12 cellular contexts compared by ENCODE assay signal in the genomic region with DNA sequence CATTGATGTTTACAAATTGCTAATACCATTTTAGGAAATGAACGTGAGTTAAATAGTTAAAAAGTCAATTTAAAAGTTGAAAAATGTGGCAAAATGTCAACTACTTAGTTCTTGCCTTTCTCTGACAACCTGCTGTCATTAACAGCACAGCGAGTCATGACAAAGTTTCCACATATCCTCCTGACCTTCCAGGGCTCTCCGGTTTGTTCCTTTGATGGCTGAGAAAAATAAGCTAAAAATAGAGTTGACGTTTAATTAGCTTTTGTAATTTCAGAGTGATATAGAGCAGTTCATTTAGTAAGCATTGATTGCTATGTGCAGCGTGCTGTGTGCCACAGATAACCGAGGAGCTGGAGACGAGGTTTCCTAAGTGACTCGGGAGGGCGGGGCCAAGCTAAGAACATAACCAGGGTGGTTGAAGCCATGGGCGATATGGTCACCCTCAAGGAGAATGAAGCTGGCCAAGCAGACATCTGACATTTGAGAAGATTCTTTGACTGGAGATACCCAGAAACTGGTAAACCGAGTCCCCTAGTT.
"Had no signal": no experiment of that assay in that cellular context is flagged by ENCODE, and none has a peak within 500 bp of the region (broad histone marks: within the 10 kb centered on the region; RNA-seq: fewer than 3 reads in every experiment).

No MANE protein-coding gene starts in this region.

- H3K27me3 Mint-ChIP-seq: stimulated activated naive CD8-positive, alpha-beta T cell treated with anti-CD3 and anti-CD28 coated beads, Interleukin-15, amount 100 ng/mL, for 72 hours had no signal

- H3K9me3 ChIP-seq: testis had no signal

- H3K27ac Mint-ChIP-seq: activated naive CD4-positive, alpha-beta T cell treated with anti-CD3 and anti-CD28 coated beads, Interleukin-2, amount 50 U/mL, for 72 hours had no signal

- H3K4me3 ChIP-seq: dorsolateral prefrontal cortex, testis had no signal

- ATAC-seq: activated naive CD4-positive, alpha-beta T cell treated with anti-CD3 and anti-CD28 coated beads, Interleukin-2, amount 50 U/mL, for 72 hours; foreskin keratinocyte; stimulated activated naive CD8-positive, alpha-beta T cell treated with anti-CD3 and anti-CD28 coated beads, Interleukin-15, amount 100 ng/mL, for 72 hours had no signal

- H3K4me1 Mint-ChIP-seq: nephron progenitor cell had no signal

- H3K4me3 Mint-ChIP-seq: nephron progenitor cell; stimulated activated naive CD8-positive, alpha-beta T cell treated with anti-CD3 and anti-CD28 coated beads, Interleukin-15, amount 100 ng/mL, for 72 hours had no signal

- H3K4me1 ChIP-seq: foreskin keratinocyte, testis had no signal

- H3K27me3 ChIP-seq: brain microvascular endothelial cell, dorsolateral prefrontal cortex, foreskin keratinocyte, testis had no signal

- DNase-seq: activated CD4-positive, alpha-beta T cell treated with anti-CD3 and anti-CD28 coated beads for 48 hours; activated T-cell treated with anti-CD3 and anti-CD28 coated beads for 4 hours; amygdala; brain microvascular endothelial cell; dorsolateral prefrontal cortex; foreskin keratinocyte; nephron progenitor cell; stimulated activated CD4-positive, alpha-beta T cell treated with anti-CD3 and anti-CD28 coated beads, Interleukin-4, amount 100 ng/mL, for 24 hours; stimulated activated naive CD8-positive, alpha-beta T cell treated with anti-CD3 and anti-CD28 coated beads, Interleukin-15, amount 100 ng/mL, for 72 hours; SW 1271; testis had no signal

- H3K27ac ChIP-seq: brain microvascular endothelial cell, dorsolateral prefrontal cortex, foreskin keratinocyte, testis had no signal
